Comparison of ENCODE assay signal across 8 cellular contexts in the genomic region with DNA sequence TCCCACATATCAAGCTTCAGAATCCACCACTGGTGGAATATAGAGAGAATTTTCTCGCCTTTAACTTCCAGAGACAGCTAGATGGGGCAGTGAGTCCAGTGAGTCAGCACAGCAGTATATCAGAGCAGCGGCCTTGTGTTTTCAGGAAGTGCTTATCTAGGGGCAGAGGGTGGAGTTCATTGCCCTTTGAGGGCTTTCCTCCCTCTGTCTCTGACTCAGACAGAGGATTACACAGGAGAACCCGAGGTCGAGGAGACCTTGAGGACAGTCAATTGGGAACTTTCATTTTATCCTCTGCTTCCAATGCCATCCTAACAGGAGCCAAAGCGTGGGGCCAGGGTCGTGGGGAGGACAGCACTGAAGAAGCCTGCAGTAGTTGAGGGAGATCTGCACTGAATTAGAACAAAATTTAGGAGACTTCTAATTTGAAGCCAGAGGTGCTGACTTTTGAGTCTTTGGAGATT.
A peak's percentile ranks its signal among the peaks of the same experiment; 100 is the strongest.
DNase-seq lines count a peak whose midpoint lies in the region; ATAC-seq and TF ChIP-seq lines count a peak whose summit lies in the region.

No MANE protein-coding gene starts in this region.

- POLR2A ChIA-PET in activated CD8-positive, alpha-beta T cell treated with anti-CD3 and anti-CD28 coated beads for 36 hours (lab: Charles Lee) = no interaction called here

- no peak for TF ChIP-seq CTCF in activated CD8-positive, alpha-beta T cell treated with anti-CD3 and anti-CD28 coated beads for 36 hours (IDR thresholded peaks at IDR 0.05)
- no peak for TF ChIP-seq CTCF in upper lobe of right lung (IDR thresholded peaks at IDR 0.05)

- H3K4me3 ChIP-seq in iPS-15b (ENCODE audit: low read depth, low read length) (no peak overlapping the region), upper lobe of right lung (no peak overlapping the region)

- peak overlapping the region; percentile 3 for H3K9ac ChIP-seq in iPS-15b (ENCODE audit: low read depth, low read length)

- CTCF ChIA-PET in activated CD8-positive, alpha-beta T cell treated with anti-CD3 and anti-CD28 coated beads for 36 hours (lab: Charles Lee) = interaction anchor here (0.9 to 1.5 kb wide), 4 partner anchors 9 to 68 kb away, joined by 3 to 9 read pairs (median 4); no protein-coding TSS in a partner anchor

- H3K4me1 Mint-ChIP-seq in activated naive CD4-positive, alpha-beta T cell treated with anti-CD3 and anti-CD28 coated beads, Interleukin-2, amount 50 U/mL, for 24 hours = peaks cover 19% of the 10 kb centered on the region
- peaks cover 35% of the 10 kb centered on the region for H3K4me1 Mint-ChIP-seq in activated CD8-positive, alpha-beta T cell treated with anti-CD3 and anti-CD28 coated beads for 36 hours (ENCODE audit: low read depth)

- H3K36me3 ChIP-seq in iPS-15b (ENCODE audit: control insufficient read depth, insufficient read depth, low read length) (no peaks in the 10 kb centered on the region), upper lobe of right lung (no peaks in the 10 kb centered on the region)

- peak overlapping the region; percentile 45 for H3K4me3 Mint-ChIP-seq in activated naive CD4-positive, alpha-beta T cell treated with anti-CD3 and anti-CD28 coated beads, Interleukin-2, amount 50 U/mL, for 24 hours
- peak overlapping the region; percentile 44 for H3K4me3 Mint-ChIP-seq in activated CD8-positive, alpha-beta T cell treated with anti-CD3 and anti-CD28 coated beads for 36 hours

- H3K9me3 Mint-ChIP-seq in activated naive CD4-positive, alpha-beta T cell treated with anti-CD3 and anti-CD28 coated beads, Interleukin-2, amount 50 U/mL, for 24 hours = no peaks in the 10 kb centered on the region
- no peaks in the 10 kb centered on the region for H3K9me3 Mint-ChIP-seq in activated CD8-positive, alpha-beta T cell treated with anti-CD3 and anti-CD28 coated beads for 36 hours

- H3K27ac ChIP-seq in upper lobe of right lung = no peak overlapping the region

- H3K36me3 Mint-ChIP-seq in activated naive CD4-positive, alpha-beta T cell treated with anti-CD3 and anti-CD28 coated beads, Interleukin-2, amount 50 U/mL, for 24 hours = no peaks in the 10 kb centered on the region
- H3K36me3 Mint-ChIP-seq in activated CD8-positive, alpha-beta T cell treated with anti-CD3 and anti-CD28 coated beads for 36 hours (ENCODE audit: low read depth) = peaks cover 2% of the 10 kb centered on the region

- H3K27me3 ChIP-seq in iPS-15b (ENCODE audit: control insufficient read depth, insufficient read depth, low read length) (no peaks in the 10 kb centered on the region), upper lobe of right lung (no peaks in the 10 kb centered on the region)

- no peaks in the 10 kb centered on the region for H3K27me3 Mint-ChIP-seq in activated naive CD4-positive, alpha-beta T cell treated with anti-CD3 and anti-CD28 coated beads, Interleukin-2, amount 50 U/mL, for 24 hours
- peaks cover 4% of the 10 kb centered on the region for H3K27me3 Mint-ChIP-seq in activated CD8-positive, alpha-beta T cell treated with anti-CD3 and anti-CD28 coated beads for 36 hours

- H3K9me3 ChIP-seq in iPS-15b (ENCODE audit: control insufficient read depth, insufficient read depth, low read length) (no peaks in the 10 kb centered on the region), upper lobe of right lung (no peaks in the 10 kb centered on the region)

- peak; percentile 92 for ATAC-seq in activated CD8-positive, alpha-beta T cell treated with anti-CD3 and anti-CD28 coated beads for 36 hours
- peak; percentile 97 for ATAC-seq in upper lobe of right lung
- no peak for ATAC-seq in GM18498 (IDR thresholded peaks at IDR 0.05; ENCODE audit: unreplicated experiment)

- intact Hi-C loops in activated CD8-positive, alpha-beta T cell treated with anti-CD3 and anti-CD28 coated beads for 36 hours (cut with micrococcal nuclease) = loop anchor here (2.0 kb wide), 1 partner anchor 70 kb away; no protein-coding TSS in a partner anchor
- intact Hi-C loops in upper lobe of right lung (cut with DNase I) = no loop called here

- DNase-seq in activated naive CD4-positive, alpha-beta T cell treated with anti-CD3 and anti-CD28 coated beads, Interleukin-2, amount 50 U/mL, for 16 hours = no peak
- peak; percentile 48 for DNase-seq in KG1 (lab: John Stamatoyannopoulos, UW)
- DNase-seq in activated CD8-positive, alpha-beta T cell treated with anti-CD3 and anti-CD28 coated beads for 36 hours = peak; percentile 56
- no peak for DNase-seq in upper lobe of right lung
- no peak for DNase-seq in NCI-H345 treated with DMSO at 0.1 percent for 48 hours (lab: John Stamatoyannopoulos, UW; ENCODE audit: unreplicated experiment)

- no peaks in the 10 kb centered on the region for H3K4me1 ChIP-seq in iPS-15b (ENCODE audit: control insufficient read depth, insufficient read depth, low read length)
- H3K4me1 ChIP-seq in upper lobe of right lung = peaks cover 9% of the 10 kb centered on the region

- H3K27ac Mint-ChIP-seq in activated naive CD4-positive, alpha-beta T cell treated with anti-CD3 and anti-CD28 coated beads, Interleukin-2, amount 50 U/mL, for 24 hours = peak overlapping the region; percentile 36
- H3K27ac Mint-ChIP-seq in activated CD8-positive, alpha-beta T cell treated with anti-CD3 and anti-CD28 coated beads for 36 hours = peak overlapping the region; percentile 77

Comparison
In these comparisons a context has a peak if more than half of its experiments do, and no peak if none do; other contexts are left out.
1. DNase-seq: peak in KG1 (single experiment) and activated CD8-positive, alpha-beta T cell treated with anti-CD3 and anti-CD28 coated beads for 36 hours (single experiment); none in activated naive CD4-positive, alpha-beta T cell treated with anti-CD3 and anti-CD28 coated beads, Interleukin-2, amount 50 U/mL, for 16 hours (single experiment), upper lobe of right lung (single experiment) and NCI-H345 treated with DMSO at 0.1 percent for 48 hours (single experiment).